ENCODE assay signal across 8 cellular contexts in the genomic region with DNA sequence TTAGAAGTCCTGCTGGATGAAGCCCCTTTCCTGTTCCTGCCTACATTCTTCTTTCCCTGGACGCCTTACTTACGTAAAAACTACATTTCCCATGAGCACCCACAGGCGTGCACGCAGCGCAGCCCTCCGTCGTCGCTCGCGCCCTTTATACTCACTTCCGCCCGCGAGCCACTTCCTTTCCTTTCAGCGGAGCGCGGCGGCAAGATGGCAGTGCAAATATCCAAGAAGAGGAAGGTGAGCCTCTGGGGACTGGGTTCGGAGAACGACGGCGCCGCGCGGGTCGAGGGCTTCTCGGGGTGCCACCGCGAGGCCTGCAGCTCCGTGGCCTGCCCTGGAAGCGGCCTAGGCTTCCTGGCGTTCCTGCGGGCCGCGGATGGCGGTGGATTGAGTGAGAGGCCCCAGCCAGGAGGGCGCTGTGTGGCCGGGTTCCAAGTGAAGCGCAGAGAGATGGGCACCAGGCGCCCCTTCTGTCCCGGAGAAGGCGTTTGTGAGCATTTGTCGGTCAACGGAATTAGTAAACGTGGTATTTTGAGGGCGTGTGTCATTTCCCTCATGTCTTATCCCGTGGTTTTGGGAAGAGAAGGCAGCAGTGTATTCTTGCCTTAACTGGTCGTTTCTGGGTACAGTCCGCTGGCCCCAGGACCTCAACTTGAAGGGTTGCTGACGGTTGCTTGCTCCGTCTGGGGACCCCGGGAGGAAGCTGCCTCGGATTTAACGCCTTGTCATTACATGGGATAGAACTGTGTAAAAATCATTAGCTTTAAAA. TPM values are rescaled to one million over a fixed set of nuclear protein-coding genes. Genes with fewer than 3 reads are reported as not detected.
DNase-seq lines count a peak whose midpoint lies in the region; ATAC-seq lines count a peak whose summit lies in the region.

Gene RPS3, plus strand, starts transcription at position 175 of the 766 bp plus-strand sequence. Its CDS starts 30 bp downstream, at position 205.

- peak within 1 kb of the TSS; percentile 96 for H3K9ac ChIP-seq in endocrine pancreas (ENCODE audit: control insufficient read depth, insufficient read depth, low read length)

- H3K36me3 ChIP-seq in endocrine pancreas (ENCODE audit: control insufficient read depth, insufficient read depth, low read length), result no peaks in the 10 kb centered on the region

- no peaks in the 10 kb centered on the region for H3K4me1 ChIP-seq in endocrine pancreas (ENCODE audit: control insufficient read depth, insufficient read depth, low read length)

- no peaks in the 10 kb centered on the region for H3K9me3 ChIP-seq in endocrine pancreas (ENCODE audit: control insufficient read depth, low read length)

- DNase-seq in COLO829 (ENCODE audit: low spot score) (peak; percentile 95), HS-5 (ENCODE audit: low read depth) (peak; percentile 70), NOMO-1 treated with DMSO at 0.1 percent for 48 hours (lab: John Stamatoyannopoulos, UW; ENCODE audit: unreplicated experiment) (peak; percentile 85), mesenteric fat pad (ENCODE audit: low spot score) (peak; percentile 96)
- DNase-seq in activated CD8-positive, alpha-beta memory T cell treated with anti-CD3 and anti-CD28 coated beads for 4 hours (ENCODE audit: low read depth in 2 of 2), result peak; percentile 72 to 80
- DNase-seq in stimulated activated CD8-positive, alpha-beta memory T cell treated with anti-CD3 and anti-CD28 coated beads, Interleukin-15, amount 100 ng/mL, for 24 hours (ENCODE audit: low read depth), result peak; percentile 76

- peak; percentile 91 for ATAC-seq in GM19467 (IDR thresholded peaks at IDR 0.05; ENCODE audit: unreplicated experiment)

- H3K27me3 ChIP-seq in endocrine pancreas (ENCODE audit: control insufficient read depth, insufficient read depth, low read length), result no peaks in the 10 kb centered on the region

- peak within 1 kb of the TSS; percentile 98 for H3K4me3 ChIP-seq in endocrine pancreas (ENCODE audit: control insufficient read depth, insufficient read depth, low read length)

RNA-seq across cellular contexts. Expression of gene RPS3, which starts in this region (rescaled TPM):
- 1,433 TPM for total RNA-seq in mesenteric fat pad

Comparison
In these comparisons a context has a peak if more than half of its experiments do, and no peak if none do; other contexts are left out.
1. Peak in every context shown above with its lines: DNase-seq, ATAC-seq and H3K4me3 ChIP-seq.